ENCODE assay signal across 15 cellular contexts in genomic region chr18:62721837-62722795, GRCh38. TPM values are rescaled to one million over a fixed set of nuclear protein-coding genes. Genes with fewer than 3 reads are reported as not detected.
DNase-seq lines count a peak whose midpoint lies in the region; ATAC-seq, FAIRE-seq and TF ChIP-seq lines count a peak whose summit lies in the region.
"Had no signal": no experiment of that assay in that cellular context is flagged by ENCODE, and none has a peak within 500 bp of the region (broad histone marks: within the 10 kb centered on the region; RNA-seq: fewer than 3 reads in every experiment).

No MANE protein-coding gene starts in this region.

- DNase-seq in left ventricle myocardium inferior (no peak), Right ventricle myocardium superior (no peak), amniotic epithelial cell (ENCODE audit: low read depth) (peak; percentile 37), kidney (no peak), tibial artery (no peak), sigmoid colon (no peak), NOMO-1 treated with DMSO at 0.1 percent for 48 hours (lab: John Stamatoyannopoulos, UW; ENCODE audit: unreplicated experiment) (no peak), GM23248 (no peak)
- DNase-seq: activated CD4-positive, alpha-beta T cell treated with anti-CD3 and anti-CD28 coated beads for 36 hours; activated naive CD8-positive, alpha-beta T cell treated with anti-CD3 and anti-CD28 coated beads, Interleukin-2, amount 50 U/mL, for 24 hours; lower lobe of right lung; NCI-H1417 treated with DMSO at 0.1 percent for 48 hours; NCI-H526 treated with DMSO at 0.1 percent for 48 hours; stimulated activated naive B cell treated with anti-CD40 and anti-IgM and Interleukin-4, amounts not matched to agents 10 μg/mL and 1 μg/mL and 100 μg/mL, for 72 hours had no signal

- H3K4me3 ChIP-seq in left ventricle myocardium inferior (peak overlapping the region; percentile 22), kidney (ENCODE audit: low read length in 2 of 2) (no peak overlapping the region), tibial artery (no peak overlapping the region), sigmoid colon (no peak overlapping the region), GM23248 (no peak overlapping the region)
- H3K4me3 ChIP-seq: lower lobe of right lung had no signal

- intact Hi-C loops in left ventricle myocardium inferior (cut with micrococcal nuclease): no loop called here
- intact Hi-C loops in Right ventricle myocardium superior (cut with DNase I): no loop called here
- intact Hi-C loops in kidney (cut with DNase I): no loop called here
- intact Hi-C loops in tibial artery (cut with DNase I; ENCODE audit: low total_unique reads): no loop called here
- intact Hi-C loops in sigmoid colon (cut with DNase I): loop anchor here (2.0 kb wide), 1 partner anchor 69 kb away; no protein-coding TSS in a partner anchor

- peaks cover 67% of the 10 kb centered on the region for H3K79me2 ChIP-seq in GM23248 (ENCODE audit: insufficient read depth)

- peak; percentile 61 for FAIRE-seq in kidney (lab: Jason Lieb, UNC)

- TF ChIP-seq CTCF in left ventricle myocardium inferior (IDR thresholded peaks at IDR 0.05; ENCODE audit: borderline replicate concordance): no peak
- no peak for TF ChIP-seq CTCF in kidney (IDR thresholded peaks at IDR 0.05; ENCODE audit: borderline replicate concordance, extremely low read depth, insufficient read depth)
- no peak for TF ChIP-seq CTCF in tibial artery (IDR thresholded peaks at IDR 0.05)
- no peak for TF ChIP-seq CTCF in sigmoid colon (IDR thresholded peaks at IDR 0.05)

- no peaks in the 10 kb centered on the region for H3K36me3 ChIP-seq in left ventricle myocardium inferior
- no peaks in the 10 kb centered on the region for H3K36me3 ChIP-seq in kidney (ENCODE audit: control insufficient read depth in 1 of 2, insufficient read depth in 2 of 2, low read length in 2 of 2)
- no peaks in the 10 kb centered on the region for H3K36me3 ChIP-seq in tibial artery
- H3K36me3 ChIP-seq in sigmoid colon: no peaks in the 10 kb centered on the region
- H3K36me3 ChIP-seq in GM23248 (ENCODE audit: low read depth): no peaks in the 10 kb centered on the region
- H3K36me3 ChIP-seq: lower lobe of right lung had no signal

- H3K4me2 ChIP-seq in GM23248 (ENCODE audit: unreplicated experiment): no peak overlapping the region

- no peak for TF ChIP-seq EP300 in sigmoid colon (IDR thresholded peaks at IDR 0.05)

- no peaks in the 10 kb centered on the region for H3K9me3 ChIP-seq in left ventricle myocardium inferior (replicated peaks)
- no peaks in the 10 kb centered on the region for H3K9me3 ChIP-seq in kidney (ENCODE audit: control insufficient read depth in 1 of 2, low read length in 2 of 2)
- H3K9me3 ChIP-seq in tibial artery: no peaks in the 10 kb centered on the region
- no peaks in the 10 kb centered on the region for H3K9me3 ChIP-seq in sigmoid colon
- H3K9me3 ChIP-seq in GM23248 (ENCODE audit: low read depth): no peaks in the 10 kb centered on the region
- H3K9me3 ChIP-seq: lower lobe of right lung had no signal

- peaks cover 12% of the 10 kb centered on the region; the same call in 1 of the 2 replicates for H3F3A ChIP-seq in GM23248 (ENCODE audit: insufficient read depth)

- H3K9me2 ChIP-seq in GM23248 (ENCODE audit: insufficient read depth): no peaks in the 10 kb centered on the region

- ATAC-seq in Right ventricle myocardium superior (ENCODE audit: poor library complexity): no peak
- ATAC-seq: activated CD4-positive, alpha-beta T cell treated with anti-CD3 and anti-CD28 coated beads for 36 hours; activated naive CD8-positive, alpha-beta T cell treated with anti-CD3 and anti-CD28 coated beads, Interleukin-2, amount 50 U/mL, for 24 hours; lower lobe of right lung; Right ventricle myocardium inferior; stimulated activated naive B cell treated with anti-CD40 and anti-IgM and Interleukin-4, amounts not matched to agents 10 μg/mL and 1 μg/mL and 100 μg/mL, for 72 hours had no signal

- peaks cover 78% of the 10 kb centered on the region for H3K4me1 ChIP-seq in left ventricle myocardium inferior
- peaks cover 3 to 5% of the 10 kb centered on the region in 2 donors for H3K4me1 ChIP-seq in kidney (ENCODE audit: control insufficient read depth in 1 of 2, insufficient read depth in 1 of 2, low read depth in 1 of 2, low read length in 2 of 2)
- H3K4me1 ChIP-seq in tibial artery: peaks cover 0 to 64% (median 15%) of the 10 kb centered on the region in 4 donors
- H3K4me1 ChIP-seq in sigmoid colon: peaks cover 0 to 60% (median 46%) of the 10 kb centered on the region in 4 donors
- H3K4me1 ChIP-seq in GM23248 (ENCODE audit: insufficient read depth): peaks cover 18% of the 10 kb centered on the region

- no peak overlapping the region for H2AFZ ChIP-seq in GM23248

- TF ChIP-seq POLR2A in sigmoid colon (IDR thresholded peaks at IDR 0.05): no peak

- H3K9ac ChIP-seq in kidney (ENCODE audit: low read length in 2 of 2) (no peak overlapping the region), GM23248 (no peak overlapping the region)

- no peaks in the 10 kb centered on the region for H3K27me3 ChIP-seq in left ventricle myocardium inferior (ENCODE audit: low read depth)
- no peaks in the 10 kb centered on the region for H3K27me3 ChIP-seq in tibial artery
- H3K27me3 ChIP-seq in sigmoid colon: no peaks in the 10 kb centered on the region
- no peaks in the 10 kb centered on the region for H3K27me3 ChIP-seq in GM23248 (replicated peaks; ENCODE audit: insufficient read depth)

- peak overlapping the region; percentile 31 for H3K27ac ChIP-seq in left ventricle myocardium inferior (replicated peaks)
- H3K27ac ChIP-seq in kidney (ENCODE audit: low read depth in 2 of 2, low read length in 2 of 2): no peak overlapping the region
- peak overlapping the region; percentile 9 to 44 for H3K27ac ChIP-seq in tibial artery
- H3K27ac ChIP-seq in sigmoid colon: peak overlapping the region in 1 of 4 donors; percentile 36
- no peak overlapping the region for H3K27ac ChIP-seq in GM23248
- H3K27ac ChIP-seq: lower lobe of right lung had no signal

- WGBS in sigmoid colon, 2 donors: 90 to 95% methylated on average over 8 of the region's 8 CpGs
- 98% methylated on average over 8 of the region's 8 CpGs for WGBS in GM23248 (ENCODE audit: low coverage in 1 of 2, low lambda C conversion rate in 2 of 2, missing lambda C conversion rate in 2 of 2), 2 experiments

- H4K20me1 ChIP-seq in GM23248 (ENCODE audit: insufficient read depth): no peaks in the 10 kb centered on the region

- in situ Hi-C loops in GM23248 (cut with MboI): no loop called here

RNA-seq across cellular contexts. Expression of gene PHLPP1, which starts 6.8 kb away (rescaled TPM):
- total RNA-seq in left ventricle myocardium inferior (5.9 TPM), Right ventricle myocardium superior (6.2 TPM), kidney (13.0 TPM), sigmoid colon (10 to 100 TPM in 1 of 4 donors, 1 to 10 TPM in 3; 7.1 to 18.6 (median 8.6) TPM)
- polyA plus RNA-seq in kidney (ENCODE audit: insufficient read depth, low read depth, low replicate concordance) (2.9 TPM), sigmoid colon (1 to 10 TPM; 4.2 to 4.7 (median 4.2) TPM), GM23248 (2016; fragmentation: Nextera tagmentation; extraction: Ambion mirVana) (0.99 and 1.1 TPM in 2 replicates)
- total RNA-seq in GM23248 (2014; rRNA removed; shearing (Covaris generic)): 6.8 and 9.4 TPM in 2 replicates

Comparison
In these comparisons a context has a peak if more than half of its experiments do, and no peak if none do; other contexts are left out.
1. H3K27ac ChIP-seq: peak in left ventricle myocardium inferior (single experiment) and tibial artery (2 of 2); none in kidney (0 of 2) and GM23248 (single experiment).